In the genomic region with DNA sequence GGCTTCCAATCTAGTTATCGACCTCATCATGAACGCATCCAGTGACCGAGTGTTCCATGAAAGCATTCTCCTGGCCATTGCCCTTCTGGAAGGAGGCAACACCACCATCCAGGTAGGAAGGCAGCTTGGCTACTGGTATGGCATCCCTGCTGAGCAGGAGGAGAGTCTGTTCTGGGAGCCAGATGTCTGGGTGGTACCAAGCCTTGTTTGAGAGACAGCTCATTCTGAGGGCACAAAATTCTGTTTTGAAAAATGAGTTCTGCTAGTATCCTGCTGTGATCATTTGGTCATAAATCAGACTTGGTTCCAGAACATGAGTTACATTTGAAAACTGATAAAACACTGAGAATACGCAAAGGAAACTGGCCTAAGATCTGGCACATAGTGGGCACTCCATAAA, we compare ENCODE assay signal across 1 cellular context.
TF ChIP-seq lines count a peak whose summit lies in the region.

No MANE protein-coding gene starts in this region.

TF ChIP-seq in HepG2, 621 proteins besides CTCF, POLR2A, EP300 and RAD21:
- TF ChIP-seq, protein P1, sequence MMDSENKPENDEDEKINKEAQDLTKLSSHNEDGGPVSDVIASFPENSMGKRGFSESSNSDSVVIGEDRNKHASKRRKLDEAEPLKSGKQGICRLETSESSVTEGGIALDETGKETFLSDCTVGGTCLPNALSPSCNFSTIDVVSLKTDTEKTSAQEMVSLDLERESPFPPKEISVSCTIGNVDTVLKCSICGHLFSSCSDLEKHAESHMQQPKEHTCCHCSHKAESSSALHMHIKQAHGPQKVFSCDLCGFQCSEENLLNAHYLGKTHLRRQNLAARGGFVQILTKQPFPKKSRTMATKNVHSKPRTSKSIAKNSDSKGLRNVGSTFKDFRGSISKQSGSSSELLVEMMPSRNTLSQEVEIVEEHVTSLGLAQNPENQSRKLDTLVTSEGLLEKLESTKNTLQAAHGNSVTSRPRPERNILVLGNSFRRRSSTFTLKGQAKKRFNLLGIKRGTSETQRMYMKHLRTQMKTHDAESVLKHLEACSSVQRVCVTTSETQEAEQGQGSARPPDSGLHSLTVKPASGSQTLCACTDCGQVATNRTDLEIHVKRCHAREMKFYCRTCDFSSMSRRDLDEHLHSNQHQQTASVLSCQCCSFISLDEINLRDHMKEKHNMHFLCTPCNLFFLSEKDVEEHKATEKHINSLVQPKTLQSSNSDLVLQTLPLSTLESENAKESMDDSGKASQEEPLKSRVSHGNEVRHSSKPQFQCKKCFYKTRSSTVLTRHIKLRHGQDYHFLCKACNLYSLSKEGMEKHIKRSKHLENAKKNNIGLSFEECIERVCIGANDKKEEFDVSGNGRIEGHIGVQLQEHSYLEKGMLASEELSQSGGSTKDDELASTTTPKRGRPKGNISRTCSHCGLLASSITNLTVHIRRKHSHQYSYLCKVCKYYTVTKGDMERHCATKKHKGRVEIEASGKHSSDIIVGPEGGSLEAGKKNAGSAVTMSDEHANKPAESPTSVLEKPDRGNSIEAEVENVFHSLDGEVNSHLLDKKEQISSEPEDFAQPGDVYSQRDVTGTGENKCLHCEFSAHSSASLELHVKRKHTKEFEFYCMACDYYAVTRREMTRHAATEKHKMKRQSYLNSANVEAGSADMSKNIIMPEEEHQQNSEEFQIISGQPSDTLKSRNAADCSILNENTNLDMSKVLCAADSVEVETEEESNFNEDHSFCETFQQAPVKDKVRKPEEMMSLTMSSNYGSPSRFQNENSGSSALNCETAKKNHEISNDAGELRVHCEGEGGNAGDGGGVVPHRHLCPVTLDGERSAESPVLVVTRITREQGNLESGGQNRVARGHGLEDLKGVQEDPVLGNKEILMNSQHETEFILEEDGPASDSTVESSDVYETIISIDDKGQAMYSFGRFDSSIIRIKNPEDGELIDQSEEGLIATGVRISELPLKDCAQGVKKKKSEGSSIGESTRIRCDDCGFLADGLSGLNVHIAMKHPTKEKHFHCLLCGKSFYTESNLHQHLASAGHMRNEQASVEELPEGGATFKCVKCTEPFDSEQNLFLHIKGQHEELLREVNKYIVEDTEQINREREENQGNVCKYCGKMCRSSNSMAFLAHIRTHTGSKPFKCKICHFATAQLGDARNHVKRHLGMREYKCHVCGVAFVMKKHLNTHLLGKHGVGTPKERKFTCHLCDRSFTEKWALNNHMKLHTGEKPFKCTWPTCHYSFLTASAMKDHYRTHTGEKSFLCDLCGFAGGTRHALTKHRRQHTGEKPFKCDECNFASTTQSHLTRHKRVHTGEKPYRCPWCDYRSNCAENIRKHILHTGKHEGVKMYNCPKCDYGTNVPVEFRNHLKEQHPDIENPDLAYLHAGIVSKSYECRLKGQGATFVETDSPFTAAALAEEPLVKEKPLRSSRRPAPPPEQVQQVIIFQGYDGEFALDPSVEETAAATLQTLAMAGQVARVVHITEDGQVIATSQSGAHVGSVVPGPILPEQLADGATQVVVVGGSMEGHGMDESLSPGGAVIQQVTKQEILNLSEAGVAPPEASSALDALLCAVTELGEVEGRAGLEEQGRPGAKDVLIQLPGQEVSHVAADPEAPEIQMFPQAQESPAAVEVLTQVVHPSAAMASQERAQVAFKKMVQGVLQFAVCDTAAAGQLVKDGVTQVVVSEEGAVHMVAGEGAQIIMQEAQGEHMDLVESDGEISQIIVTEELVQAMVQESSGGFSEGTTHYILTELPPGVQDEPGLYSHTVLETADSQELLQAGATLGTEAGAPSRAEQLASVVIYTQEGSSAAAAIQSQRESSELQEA (CRISPR knock-in tag; IDR thresholded peaks at IDR 0.05; ENCODE audit: not compliant biosample characterization) = no peak
- TF ChIP-seq ZBTB14 (CRISPR knock-in tag; IDR thresholded peaks at IDR 0.05) = no peak
- no peak for TF ChIP-seq SNRNP70 (IDR thresholded peaks at IDR 0.05; ENCODE audit: low read depth, low read length)
- TF ChIP-seq KAT8 (CRISPR knock-in tag; IDR thresholded peaks at IDR 0.05) = no peak
- TF ChIP-seq, protein P2, sequence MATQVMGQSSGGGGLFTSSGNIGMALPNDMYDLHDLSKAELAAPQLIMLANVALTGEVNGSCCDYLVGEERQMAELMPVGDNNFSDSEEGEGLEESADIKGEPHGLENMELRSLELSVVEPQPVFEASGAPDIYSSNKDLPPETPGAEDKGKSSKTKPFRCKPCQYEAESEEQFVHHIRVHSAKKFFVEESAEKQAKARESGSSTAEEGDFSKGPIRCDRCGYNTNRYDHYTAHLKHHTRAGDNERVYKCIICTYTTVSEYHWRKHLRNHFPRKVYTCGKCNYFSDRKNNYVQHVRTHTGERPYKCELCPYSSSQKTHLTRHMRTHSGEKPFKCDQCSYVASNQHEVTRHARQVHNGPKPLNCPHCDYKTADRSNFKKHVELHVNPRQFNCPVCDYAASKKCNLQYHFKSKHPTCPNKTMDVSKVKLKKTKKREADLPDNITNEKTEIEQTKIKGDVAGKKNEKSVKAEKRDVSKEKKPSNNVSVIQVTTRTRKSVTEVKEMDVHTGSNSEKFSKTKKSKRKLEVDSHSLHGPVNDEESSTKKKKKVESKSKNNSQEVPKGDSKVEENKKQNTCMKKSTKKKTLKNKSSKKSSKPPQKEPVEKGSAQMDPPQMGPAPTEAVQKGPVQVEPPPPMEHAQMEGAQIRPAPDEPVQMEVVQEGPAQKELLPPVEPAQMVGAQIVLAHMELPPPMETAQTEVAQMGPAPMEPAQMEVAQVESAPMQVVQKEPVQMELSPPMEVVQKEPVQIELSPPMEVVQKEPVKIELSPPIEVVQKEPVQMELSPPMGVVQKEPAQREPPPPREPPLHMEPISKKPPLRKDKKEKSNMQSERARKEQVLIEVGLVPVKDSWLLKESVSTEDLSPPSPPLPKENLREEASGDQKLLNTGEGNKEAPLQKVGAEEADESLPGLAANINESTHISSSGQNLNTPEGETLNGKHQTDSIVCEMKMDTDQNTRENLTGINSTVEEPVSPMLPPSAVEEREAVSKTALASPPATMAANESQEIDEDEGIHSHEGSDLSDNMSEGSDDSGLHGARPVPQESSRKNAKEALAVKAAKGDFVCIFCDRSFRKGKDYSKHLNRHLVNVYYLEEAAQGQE (IDR thresholded peaks at IDR 0.05; ENCODE audit: borderline replicate concordance in 1 of 2, low read depth in 1 of 2, low read length in 2 of 2) = no peak
- TF ChIP-seq, protein P3, sequence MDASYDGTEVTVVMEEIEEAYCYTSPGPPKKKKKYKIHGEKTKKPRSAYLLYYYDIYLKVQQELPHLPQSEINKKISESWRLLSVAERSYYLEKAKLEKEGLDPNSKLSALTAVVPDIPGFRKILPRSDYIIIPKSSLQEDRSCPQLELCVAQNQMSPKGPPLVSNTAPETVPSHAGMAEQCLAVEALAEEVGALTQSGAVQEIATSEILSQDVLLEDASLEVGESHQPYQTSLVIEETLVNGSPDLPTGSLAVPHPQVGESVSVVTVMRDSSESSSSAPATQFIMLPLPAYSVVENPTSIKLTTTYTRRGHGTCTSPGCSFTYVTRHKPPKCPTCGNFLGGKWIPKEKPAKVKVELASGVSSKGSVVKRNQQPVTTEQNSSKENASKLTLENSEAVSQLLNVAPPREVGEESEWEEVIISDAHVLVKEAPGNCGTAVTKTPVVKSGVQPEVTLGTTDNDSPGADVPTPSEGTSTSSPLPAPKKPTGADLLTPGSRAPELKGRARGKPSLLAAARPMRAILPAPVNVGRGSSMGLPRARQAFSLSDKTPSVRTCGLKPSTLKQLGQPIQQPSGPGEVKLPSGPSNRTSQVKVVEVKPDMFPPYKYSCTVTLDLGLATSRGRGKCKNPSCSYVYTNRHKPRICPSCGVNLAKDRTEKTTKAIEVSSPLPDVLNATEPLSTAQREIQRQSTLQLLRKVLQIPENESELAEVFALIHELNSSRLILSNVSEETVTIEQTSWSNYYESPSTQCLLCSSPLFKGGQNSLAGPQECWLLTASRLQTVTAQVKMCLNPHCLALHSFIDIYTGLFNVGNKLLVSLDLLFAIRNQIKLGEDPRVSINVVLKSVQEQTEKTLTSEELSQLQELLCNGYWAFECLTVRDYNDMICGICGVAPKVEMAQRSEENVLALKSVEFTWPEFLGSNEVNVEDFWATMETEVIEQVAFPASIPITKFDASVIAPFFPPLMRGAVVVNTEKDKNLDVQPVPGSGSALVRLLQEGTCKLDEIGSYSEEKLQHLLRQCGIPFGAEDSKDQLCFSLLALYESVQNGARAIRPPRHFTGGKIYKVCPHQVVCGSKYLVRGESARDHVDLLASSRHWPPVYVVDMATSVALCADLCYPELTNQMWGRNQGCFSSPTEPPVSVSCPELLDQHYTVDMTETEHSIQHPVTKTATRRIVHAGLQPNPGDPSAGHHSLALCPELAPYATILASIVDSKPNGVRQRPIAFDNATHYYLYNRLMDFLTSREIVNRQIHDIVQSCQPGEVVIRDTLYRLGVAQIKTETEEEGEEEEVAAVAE (CRISPR knock-in tag; IDR thresholded peaks at IDR 0.05; ENCODE audit: borderline replicate concordance) = no peak
- TF ChIP-seq GTF2F1 (IDR thresholded peaks at IDR 0.05; ENCODE audit: low read length) = no peak
- TF ChIP-seq ZNF441 (CRISPR knock-in tag; IDR thresholded peaks at IDR 0.05; ENCODE audit: borderline replicate concordance) = no peak
- TF ChIP-seq PAWR (CRISPR knock-in tag; IDR thresholded peaks at IDR 0.05; ENCODE audit: borderline replicate concordance) = no peak
- TF ChIP-seq SUZ12 (IDR thresholded peaks at IDR 0.05; ENCODE audit: low read depth, low read length) = no peak
- TF ChIP-seq, protein P4, sequence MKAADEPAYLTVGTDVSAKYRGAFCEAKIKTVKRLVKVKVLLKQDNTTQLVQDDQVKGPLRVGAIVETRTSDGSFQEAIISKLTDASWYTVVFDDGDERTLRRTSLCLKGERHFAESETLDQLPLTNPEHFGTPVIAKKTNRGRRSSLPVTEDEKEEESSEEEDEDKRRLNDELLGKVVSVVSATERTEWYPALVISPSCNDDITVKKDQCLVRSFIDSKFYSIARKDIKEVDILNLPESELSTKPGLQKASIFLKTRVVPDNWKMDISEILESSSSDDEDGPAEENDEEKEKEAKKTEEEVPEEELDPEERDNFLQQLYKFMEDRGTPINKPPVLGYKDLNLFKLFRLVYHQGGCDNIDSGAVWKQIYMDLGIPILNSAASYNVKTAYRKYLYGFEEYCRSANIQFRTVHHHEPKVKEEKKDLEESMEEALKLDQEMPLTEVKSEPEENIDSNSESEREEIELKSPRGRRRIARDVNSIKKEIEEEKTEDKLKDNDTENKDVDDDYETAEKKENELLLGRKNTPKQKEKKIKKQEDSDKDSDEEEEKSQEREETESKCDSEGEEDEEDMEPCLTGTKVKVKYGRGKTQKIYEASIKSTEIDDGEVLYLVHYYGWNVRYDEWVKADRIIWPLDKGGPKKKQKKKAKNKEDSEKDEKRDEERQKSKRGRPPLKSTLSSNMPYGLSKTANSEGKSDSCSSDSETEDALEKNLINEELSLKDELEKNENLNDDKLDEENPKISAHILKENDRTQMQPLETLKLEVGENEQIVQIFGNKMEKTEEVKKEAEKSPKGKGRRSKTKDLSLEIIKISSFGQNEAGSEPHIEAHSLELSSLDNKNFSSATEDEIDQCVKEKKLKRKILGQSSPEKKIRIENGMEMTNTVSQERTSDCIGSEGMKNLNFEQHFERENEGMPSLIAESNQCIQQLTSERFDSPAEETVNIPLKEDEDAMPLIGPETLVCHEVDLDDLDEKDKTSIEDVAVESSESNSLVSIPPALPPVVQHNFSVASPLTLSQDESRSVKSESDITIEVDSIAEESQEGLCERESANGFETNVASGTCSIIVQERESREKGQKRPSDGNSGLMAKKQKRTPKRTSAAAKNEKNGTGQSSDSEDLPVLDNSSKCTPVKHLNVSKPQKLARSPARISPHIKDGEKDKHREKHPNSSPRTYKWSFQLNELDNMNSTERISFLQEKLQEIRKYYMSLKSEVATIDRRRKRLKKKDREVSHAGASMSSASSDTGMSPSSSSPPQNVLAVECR (CRISPR knock-in tag; IDR thresholded peaks at IDR 0.05; ENCODE audit: borderline replicate concordance) = no peak
- TF ChIP-seq PHF8 (CRISPR knock-in tag; IDR thresholded peaks at IDR 0.05) = no peak
- no peak for TF ChIP-seq MAX (IDR thresholded peaks at IDR 0.05)
- TF ChIP-seq ZBTB3 (CRISPR knock-in tag; IDR thresholded peaks at IDR 0.05; ENCODE audit: borderline replicate concordance, low read depth) = no peak
